Comparison of ENCODE assay signal across 17 cellular contexts in the genomic region with DNA sequence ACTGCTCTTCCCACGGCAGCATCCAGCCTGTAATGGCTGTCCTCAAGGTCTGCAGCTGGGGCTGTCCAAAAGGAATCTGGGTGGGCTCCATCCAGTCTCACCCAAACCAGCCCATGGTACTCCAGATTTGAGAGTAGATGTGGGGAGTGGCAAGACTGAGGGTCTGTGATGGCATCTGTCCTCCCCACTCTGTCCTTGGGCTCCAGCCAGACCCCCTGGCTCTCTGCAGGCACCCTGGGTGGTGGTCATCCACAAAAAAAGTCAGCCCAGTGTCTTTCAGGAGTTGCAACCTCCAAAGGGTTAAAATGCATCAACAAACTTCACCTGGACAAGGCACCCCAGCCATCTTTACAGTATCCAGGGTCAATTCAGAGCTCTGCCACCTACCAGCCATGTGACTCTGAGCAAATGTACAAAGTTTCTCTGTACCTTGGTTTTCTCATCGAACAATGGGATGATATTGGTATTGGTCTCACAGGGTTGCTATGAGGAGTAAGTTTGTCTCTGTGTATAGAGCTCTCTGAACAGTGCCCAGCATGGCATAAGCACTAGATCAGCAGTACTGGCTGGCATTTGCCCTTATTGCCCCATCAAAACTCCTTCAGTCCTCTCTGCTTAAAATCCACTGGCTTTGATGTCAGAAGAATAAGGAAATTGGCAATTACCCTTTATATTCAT. TPM values are rescaled to one million over a fixed set of nuclear protein-coding genes. Genes with fewer than 3 reads are reported as not detected.
DNase-seq lines count a peak whose midpoint lies in the region; ATAC-seq and TF ChIP-seq lines count a peak whose summit lies in the region.
"Had no signal": no experiment of that assay in that cellular context is flagged by ENCODE, and none has a peak within 500 bp of the region (broad histone marks: within the 10 kb centered on the region; RNA-seq: fewer than 3 reads in every experiment).

No MANE protein-coding gene starts in this region.

- H3K27me3 Mint-ChIP-seq in endodermal cell (ENCODE audit: insufficient read depth), result peaks cover 4% of the 10 kb centered on the region
- H3K27me3 Mint-ChIP-seq in type B pancreatic cell, result peaks cover 4% of the 10 kb centered on the region

- H3K36me3 ChIP-seq in endodermal cell (ENCODE audit: control insufficient read depth, insufficient read depth, low read length) (no peaks in the 10 kb centered on the region), lower lobe of right lung (no peaks in the 10 kb centered on the region), WERI-Rb-1 (no peaks in the 10 kb centered on the region), Peyer's patch (no peaks in the 10 kb centered on the region)

- no peak for TF ChIP-seq POLR2A in Peyer's patch (IDR thresholded peaks at IDR 0.05)

- H3K27ac Mint-ChIP-seq in endodermal cell, result no peak overlapping the region
- H3K27ac Mint-ChIP-seq in type B pancreatic cell, result peak overlapping the region; percentile 86
- H3K27ac Mint-ChIP-seq: CD14-positive monocyte; CD8-positive, alpha-beta T cell had no signal

- H3K9me3 ChIP-seq in endodermal cell (ENCODE audit: control insufficient read depth, low read length) (peaks cover 44% of the 10 kb centered on the region), lower lobe of right lung (peaks cover 6% of the 10 kb centered on the region), WERI-Rb-1 (ENCODE audit: severe bottlenecking) (peaks cover 2% of the 10 kb centered on the region), Peyer's patch (no peaks in the 10 kb centered on the region)

- H3K36me3 Mint-ChIP-seq in endodermal cell (ENCODE audit: low read depth) (no peaks in the 10 kb centered on the region), type B pancreatic cell (no peaks in the 10 kb centered on the region)
- H3K36me3 Mint-ChIP-seq: CD8-positive, alpha-beta T cell had no signal

- H3K27ac ChIP-seq in endodermal cell (ENCODE audit: low read depth, low read length) (no peak overlapping the region), lower lobe of right lung (no peak overlapping the region), WERI-Rb-1 (no peak overlapping the region), Peyer's patch (no peak overlapping the region)
- H3K27ac ChIP-seq: 22Rv1, GM23248 had no signal

- no peak overlapping the region for H3K4me3 Mint-ChIP-seq in endodermal cell
- H3K4me3 Mint-ChIP-seq in type B pancreatic cell, result no peak overlapping the region
- H3K4me3 Mint-ChIP-seq: CD14-positive monocyte; CD8-positive, alpha-beta T cell had no signal

- H3K4me1 ChIP-seq in endodermal cell (ENCODE audit: control insufficient read depth, insufficient read depth, low read length) (no peaks in the 10 kb centered on the region), lower lobe of right lung (no peaks in the 10 kb centered on the region), Peyer's patch (no peaks in the 10 kb centered on the region)

- 90% methylated on average over 2 of the region's 2 CpGs; no CpG with 5 or more reads in 1 of the 2 experiments for WGBS in endodermal cell (ENCODE audit: insufficient coverage in 1 of 2, insufficient read length in 1 of 2), 2 experiments

- TF ChIP-seq CTCF in endodermal cell (conservative IDR thresholded peaks at IDR 0.05) (no peak), lower lobe of right lung (IDR thresholded peaks at IDR 0.05) (no peak), type B pancreatic cell (conservative IDR thresholded peaks at IDR 0.05) (no peak), WERI-Rb-1 (IDR thresholded peaks at IDR 0.05; ENCODE audit: low read depth, low read length) (no peak), Peyer's patch (IDR thresholded peaks at IDR 0.05) (no peak)

- no peak overlapping the region for H3K9ac ChIP-seq in endodermal cell (ENCODE audit: extremely low read depth, low read length, poor library complexity, severe bottlenecking)
- H3K9ac ChIP-seq: GM23248 had no signal

- H3K9me3 Mint-ChIP-seq in endodermal cell (peaks cover 22% of the 10 kb centered on the region), type B pancreatic cell (peaks cover 4% of the 10 kb centered on the region)
- H3K9me3 Mint-ChIP-seq: CD8-positive, alpha-beta T cell had no signal

- peak; percentile 28 to 53 for ATAC-seq in lower lobe of right lung
- ATAC-seq: CD8-positive, alpha-beta T cell had no signal

- H3K27me3 ChIP-seq in endodermal cell (ENCODE audit: control insufficient read depth, insufficient read depth, low read length, poor library complexity, severe bottlenecking) (no peaks in the 10 kb centered on the region), lower lobe of right lung (ENCODE audit: low read depth) (no peaks in the 10 kb centered on the region), WERI-Rb-1 (ENCODE audit: insufficient read depth, low read depth, severe bottlenecking) (no peaks in the 10 kb centered on the region), Peyer's patch (no peaks in the 10 kb centered on the region)

- DNase-seq in activated CD8-positive, alpha-beta memory T cell treated with anti-CD3 and anti-CD28 coated beads for 24 hours, result peak; percentile 35
- DNase-seq in activated CD8-positive, alpha-beta memory T cell treated with anti-CD3 and anti-CD28 coated beads, Interleukin-2, amount 50 U/mL, for 48 hours, result no peak
- DNase-seq in endodermal cell (peak; percentile 20), lower lobe of right lung (no peak), type B pancreatic cell (ENCODE audit: extremely low spot score, unreplicated experiment) (peak; percentile 18), WERI-Rb-1 (no peak), iPS-NIHi11 (ENCODE audit: low spot score) (no peak), Peyer's patch (no peak)
- DNase-seq: CD8-positive, alpha-beta T cell; COR-L47; DMS153; DMS79 treated with DMSO at 0.1 percent for 48 hours; EL; GM23248; H7 had no signal

- H3K4me1 Mint-ChIP-seq in endodermal cell (peaks cover 3% of the 10 kb centered on the region), type B pancreatic cell (ENCODE audit: unreplicated experiment) (peaks cover 10% of the 10 kb centered on the region)

- no peak overlapping the region for H3K4me3 ChIP-seq in endodermal cell (ENCODE audit: low read length)
- no peak overlapping the region for H3K4me3 ChIP-seq in lower lobe of right lung
- no peak overlapping the region for H3K4me3 ChIP-seq in WERI-Rb-1 (ENCODE audit: low read depth, low read length)
- H3K4me3 ChIP-seq in Peyer's patch, result no peak overlapping the region
- H3K4me3 ChIP-seq: GM23248 had no signal

- intact Hi-C loops in lower lobe of right lung (cut with DNase I), result no loop called here

RNA-seq across cellular contexts. Expression of a gene that starts 7.3 kb away (rescaled TPM):
- total RNA-seq in endodermal cell (10 to 100 TPM; 53.6 to 95.2 TPM), lower lobe of right lung (10.0 TPM), type B pancreatic cell (ENCODE audit: low replicate concordance) (9.3 and 37.9 TPM in 2 replicates), Peyer's patch (1 to 10 TPM; 1.9 to 6.7 (median 4.3) TPM)
- 21.5 TPM for polyA plus RNA-seq in endodermal cell (2013, experiment 1 of 2)
- 27.6 TPM for polyA plus RNA-seq in endodermal cell (2013, experiment 2 of 2)

Comparison
In these comparisons a context has a peak if more than half of its experiments do, and no peak if none do; other contexts are left out.
1. DNase-seq: peak in activated CD8-positive, alpha-beta memory T cell treated with anti-CD3 and anti-CD28 coated beads for 24 hours (single experiment), endodermal cell (single experiment) and type B pancreatic cell (single experiment); none in activated CD8-positive, alpha-beta memory T cell treated with anti-CD3 and anti-CD28 coated beads, Interleukin-2, amount 50 U/mL, for 48 hours (single experiment), lower lobe of right lung (single experiment), WERI-Rb-1 (single experiment), iPS-NIHi11 (single experiment) and Peyer's patch (0 of 3).